In the genomic region with DNA sequence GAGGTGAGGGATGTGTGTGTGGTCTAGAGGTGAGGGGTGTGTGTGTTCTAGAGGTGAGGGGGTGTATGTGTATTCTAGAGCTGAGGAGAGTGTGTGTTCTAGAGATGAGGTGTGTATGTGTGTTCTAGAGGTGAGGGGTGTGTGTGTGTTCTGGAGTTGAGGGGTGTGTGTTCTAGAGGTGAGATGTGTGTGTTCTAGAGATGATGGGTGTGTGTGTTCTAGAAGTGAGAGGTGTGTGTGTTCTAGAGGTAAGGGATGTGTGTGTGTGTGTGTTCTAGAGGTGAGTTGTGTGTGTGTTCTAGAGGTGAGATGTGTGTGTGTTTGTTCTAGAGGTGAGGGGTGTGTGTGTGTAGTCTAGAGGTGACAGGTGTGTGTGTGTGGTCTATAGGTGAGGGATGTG, we compare ENCODE assay signal across 2 cellular contexts.
TF ChIP-seq lines count a peak whose summit lies in the region.

No MANE protein-coding gene starts in this region.

TF ChIP-seq in GM12891, 5 proteins besides CTCF, POLR2A, EP300 and RAD21:
- TF ChIP-seq SPI1 (IDR thresholded peaks at IDR 0.05; ENCODE audit: low read depth, low read length): no peak

TF ChIP-seq in endothelial cell of umbilical vein, 7 proteins besides CTCF, POLR2A, EP300 and RAD21:
- no peak for TF ChIP-seq JUN (IDR thresholded peaks at IDR 0.05; ENCODE audit: borderline replicate concordance, insufficient read depth, insufficient read length, low read depth)
- no peak for TF ChIP-seq FOS (IDR thresholded peaks at IDR 0.05; ENCODE audit: borderline replicate concordance, insufficient read depth, low read length)
